ENCODE assay signal across 8 cellular contexts in genomic region chr1:143803095-143803494, GRCh38.
DNase-seq lines count a peak whose midpoint lies in the region; ATAC-seq and TF ChIP-seq lines count a peak whose summit lies in the region.
"Not testable (repeated sequence)": the region's sequence is repeated elsewhere in the genome, so short reads cannot be mapped to it uniquely, and the experiment has no call there.

No MANE protein-coding gene starts in this region.

- not testable (repeated sequence) for H3K36me3 ChIP-seq in IMR-90 (ENCODE audit: control insufficient read depth, insufficient read depth, low read length); gastroesophageal sphincter; mucosa of descending colon (ENCODE audit: low read depth); aorta (ENCODE audit: control insufficient read depth in 1 of 2, insufficient read depth in 2 of 2, low read length in 1 of 2)

- TF ChIP-seq POLR2A in IMR-90 (IDR thresholded peaks at IDR 0.05; ENCODE audit: low read depth, low read length); gastroesophageal sphincter (IDR thresholded peaks at IDR 0.05): not testable (repeated sequence)

- TF ChIP-seq RAD21 in IMR-90 (IDR thresholded peaks at IDR 0.05; ENCODE audit: low read length) = not testable (repeated sequence)

- not testable (repeated sequence) for H3K18ac ChIP-seq in IMR-90 (ENCODE audit: low read depth, low read length)

- not testable (repeated sequence) for H3K27ac Mint-ChIP-seq in activated B cell treated with CpG ODN at 0.5 μM for 24 hours

- TF ChIP-seq CTCF in IMR-90 (conservative IDR thresholded peaks at IDR 0.05; ENCODE audit: low read depth, low read length); activated B cell treated with CpG ODN at 0.5 μM for 24 hours (IDR thresholded peaks at IDR 0.05); gastroesophageal sphincter (IDR thresholded peaks at IDR 0.05); mucosa of descending colon (IDR thresholded peaks at IDR 0.05): not testable (repeated sequence)

- dilution Hi-C loops in IMR-90 (cut with HindIII; ENCODE audit: low sequenced_read_pairs, unreplicated experiment) = not testable (repeated sequence)

- H3K36me3 Mint-ChIP-seq in activated B cell treated with CpG ODN at 0.5 μM for 24 hours (ENCODE audit: low read depth) = not testable (repeated sequence)

- H2BK5ac ChIP-seq in IMR-90 (ENCODE audit: low read depth, low read length, poor library complexity, severe bottlenecking) = not testable (repeated sequence)

- not testable (repeated sequence) for H3K4me1 ChIP-seq in IMR-90 (ENCODE audit: control insufficient read depth, insufficient read depth, low read length); gastroesophageal sphincter; mucosa of descending colon (ENCODE audit: low read depth); aorta (ENCODE audit: control insufficient read depth in 1 of 2, insufficient read depth in 2 of 2, low read length in 2 of 2)

- not testable (repeated sequence) for H3K4me3 Mint-ChIP-seq in activated B cell treated with CpG ODN at 0.5 μM for 24 hours

- H3K23ac ChIP-seq in IMR-90 (ENCODE audit: low read depth, low read length) = not testable (repeated sequence)

- H2AK9ac ChIP-seq in IMR-90 (replicated peaks; ENCODE audit: low read depth, low read length, poor library complexity) = not testable (repeated sequence)

- BruUV-seq in IMR-90 (replicated peaks; lab: Mats Ljungman, UMichigan) = not testable (repeated sequence)

- no CpG with 5 or more reads among the region's 13 CpGs for WGBS in IMR-90 (ENCODE audit: extremely low coverage in 2 of 2, insufficient read length in 1 of 2), 2 experiments
- no CpG with 5 or more reads among the region's 13 CpGs for WGBS in gastroesophageal sphincter (ENCODE audit: low coverage in 1 of 2), 2 donors
- WGBS in aorta, 2 donors = no CpG with 5 or more reads among the region's 13 CpGs

- not testable (repeated sequence) for H3K4me3 ChIP-seq in IMR-90 (ENCODE audit: insufficient read depth, low read depth, low read length); gastroesophageal sphincter; mucosa of descending colon; aorta (ENCODE audit: low read length in 2 of 2)

- H3K14ac ChIP-seq in IMR-90 (replicated peaks; ENCODE audit: low read depth, low read length) = not testable (repeated sequence)

- H3K9me3 Mint-ChIP-seq in activated B cell treated with CpG ODN at 0.5 μM for 24 hours = not testable (repeated sequence)

- in situ Hi-C loops in IMR-90 (cut with MboI; ENCODE audit: low sequenced_read_pairs) = not testable (repeated sequence)

- not testable (repeated sequence) for H4K20me1 ChIP-seq in IMR-90 (ENCODE audit: insufficient read depth, low read length)

- not testable (repeated sequence) for H4K5ac ChIP-seq in IMR-90 (ENCODE audit: low read depth, low read length)

- POLR2A ChIA-PET in IMR-90 (lab: Charles Lee; ENCODE audit: unreplicated experiment); activated B cell treated with CpG ODN at 0.5 μM for 24 hours (lab: Charles Lee): not testable (repeated sequence)

- not testable (repeated sequence) for H2BK120ac ChIP-seq in IMR-90 (ENCODE audit: low read depth, low read length)

- not testable (repeated sequence) for H4K91ac ChIP-seq in IMR-90 (ENCODE audit: insufficient read depth, low read depth, low read length)

- intact Hi-C loops in IMR-90 (cut with micrococcal nuclease); activated B cell treated with CpG ODN at 0.5 μM for 24 hours (cut with micrococcal nuclease); left colon (cut with DNase I, micrococcal nuclease); mucosa of descending colon (cut with DNase I, micrococcal nuclease); aorta (cut with DNase I): not testable (repeated sequence)

- not testable (repeated sequence) for H3K4ac ChIP-seq in IMR-90 (ENCODE audit: low read depth, low read length)

- not testable (repeated sequence) for H2AK5ac ChIP-seq in IMR-90 (ENCODE audit: low read depth, low read length)

- not testable (repeated sequence) for H2AFZ ChIP-seq in IMR-90 (replicated peaks; ENCODE audit: low read length, poor library complexity)

- not testable (repeated sequence) for H3K9me1 ChIP-seq in IMR-90 (ENCODE audit: insufficient read depth, low read length)

- not testable (repeated sequence) for H4K8ac ChIP-seq in IMR-90 (ENCODE audit: low read depth in 2 of 2, low read length in 2 of 2)

- H3K56ac ChIP-seq in IMR-90 (ENCODE audit: extremely low read depth, insufficient read depth, low read length) = not testable (repeated sequence)

- CTCF ChIA-PET in IMR-90 (lab: Yijun Ruan, JAX); activated B cell treated with CpG ODN at 0.5 μM for 24 hours (lab: Charles Lee): not testable (repeated sequence)

- not testable (repeated sequence) for DNase-seq in IMR-90, activated B cell treated with CpG ODN at 0.5 μM for 24 hours, left colon, mucosa of descending colon, aorta

- H3K9me3 ChIP-seq in IMR-90 (ENCODE audit: control insufficient read depth, insufficient read depth, low read length); gastroesophageal sphincter; mucosa of descending colon; aorta (ENCODE audit: control insufficient read depth, low read length): not testable (repeated sequence)

- H3K9ac ChIP-seq in IMR-90 (ENCODE audit: low read depth, low read length) = not testable (repeated sequence)

- not testable (repeated sequence) for H3K79me1 ChIP-seq in IMR-90 (ENCODE audit: low read depth in 1 of 2, low read length in 2 of 2)

- not testable (repeated sequence) for H3K27me3 ChIP-seq in IMR-90 (ENCODE audit: control insufficient read depth, insufficient read depth, low read length); gastroesophageal sphincter; aorta (ENCODE audit: control insufficient read depth in 1 of 2, insufficient read depth in 2 of 2, low read length in 1 of 2)

- not testable (repeated sequence) for H3K4me1 Mint-ChIP-seq in activated B cell treated with CpG ODN at 0.5 μM for 24 hours

- not testable (repeated sequence) for H3K27me3 Mint-ChIP-seq in activated B cell treated with CpG ODN at 0.5 μM for 24 hours

- H3K27ac ChIP-seq in IMR-90 (ENCODE audit: insufficient read depth, low read length); gastroesophageal sphincter; aorta (ENCODE audit: low read depth in 1 of 2, low read length in 2 of 2): not testable (repeated sequence)

- ATAC-seq in GM18909 (IDR thresholded peaks at IDR 0.05; ENCODE audit: poor library complexity, unreplicated experiment) (peak; percentile 44), HG02884 (IDR thresholded peaks at IDR 0.05; ENCODE audit: unreplicated experiment) (peak; percentile 44), IMR-90 (ENCODE audit: low read depth) (peak; percentile 79), activated B cell treated with CpG ODN at 0.5 μM for 24 hours (ENCODE audit: low read depth) (peak; percentile 76), gastroesophageal sphincter (peak; percentile 84), left colon (peak; percentile 84), mucosa of descending colon (peak; percentile 82), aorta (ENCODE audit: low FRiP score) (peak; percentile 74)

- not testable (repeated sequence) for TF ChIP-seq EP300 in gastroesophageal sphincter (IDR thresholded peaks at IDR 0.05)

- H2BK20ac ChIP-seq in IMR-90 (ENCODE audit: low read depth, low read length) = not testable (repeated sequence)

- H3K4me2 ChIP-seq in IMR-90 (ENCODE audit: low read depth, low read length) = not testable (repeated sequence)

- not testable (repeated sequence) for H2BK15ac ChIP-seq in IMR-90 (ENCODE audit: low read depth, low read length)
